ENCODE assay signal across 11 cellular contexts in genomic region chr2:227462463-227462951, GRCh38. TPM values are rescaled to one million over a fixed set of nuclear protein-coding genes. Genes with fewer than 3 reads are reported as not detected.
DNase-seq lines count a peak whose midpoint lies in the region; ATAC-seq lines count a peak whose summit lies in the region.
"Had no signal": no experiment of that assay in that cellular context is flagged by ENCODE, and none has a peak within 500 bp of the region (broad histone marks: within the 10 kb centered on the region; RNA-seq: fewer than 3 reads in every experiment).

No MANE protein-coding gene starts in this region.

- peak; percentile 60 for ATAC-seq in HG02588 (IDR thresholded peaks at IDR 0.05; ENCODE audit: unreplicated experiment)
- ATAC-seq: heart left ventricle had no signal

- H3K79me2 ChIP-seq in Karpas-422 (ENCODE audit: low read length): no peaks in the 10 kb centered on the region

- no peak overlapping the region for H3K27ac ChIP-seq in Karpas-422 (ENCODE audit: low read length)
- H3K27ac ChIP-seq: heart left ventricle, thoracic aorta had no signal

- no peaks in the 10 kb centered on the region for H3K9me2 ChIP-seq in Karpas-422 (replicated peaks; ENCODE audit: insufficient read depth, low read length)

- no peak overlapping the region for H3K4me2 ChIP-seq in Karpas-422 (ENCODE audit: low read depth, low read length, poor library complexity, severe bottlenecking)

- no peak overlapping the region for H3K4me3 ChIP-seq in Karpas-422 (ENCODE audit: low read length)
- H3K4me3 ChIP-seq: heart left ventricle, thoracic aorta had no signal

- no peak overlapping the region for H2AFZ ChIP-seq in Karpas-422 (ENCODE audit: low read length)

- H4K20me1 ChIP-seq in Karpas-422 (ENCODE audit: insufficient read depth, low read depth, low read length): no peaks in the 10 kb centered on the region

- no peaks in the 10 kb centered on the region for H3K27me3 ChIP-seq in Karpas-422 (ENCODE audit: low read length)
- H3K27me3 ChIP-seq: heart left ventricle had no signal

- H3K9ac ChIP-seq in Karpas-422 (ENCODE audit: low read length): no peak overlapping the region

- H3K36me3 ChIP-seq in Karpas-422 (ENCODE audit: insufficient read depth, low read length): no peaks in the 10 kb centered on the region
- H3K36me3 ChIP-seq: heart left ventricle, thoracic aorta had no signal

- DNase-seq in activated CD4-positive, alpha-beta T cell treated with anti-CD3 and anti-CD28 coated beads, Interleukin-2, amount 50 U/mL, for 48 hours: peak; percentile 48 to 62
- no peak for DNase-seq in activated CD4-positive, alpha-beta T cell treated with anti-CD3 and anti-CD28 coated beads, Interleukin-2, amount 50 U/mL, for 4 hours
- peak; percentile 31 for DNase-seq in Karpas-422
- peak; percentile 50 for DNase-seq in stimulated activated CD4-positive, alpha-beta T cell treated with anti-CD3 and anti-CD28 coated beads, Interleukin-4, amount 100 ng/mL, for 24 hours
- DNase-seq in RKO (ENCODE audit: low spot score): no peak
- DNase-seq in DMS153 (lab: John Stamatoyannopoulos, UW): no peak
- DNase-seq in DMS53 (lab: John Stamatoyannopoulos, UW): no peak
- DNase-seq: activated naive CD8-positive, alpha-beta T cell treated with anti-CD3 and anti-CD28 coated beads, Interleukin-2, amount 10 ng/mL, durations not matched to agents 7 days and 5 days; heart left ventricle had no signal

- H3K4me1 ChIP-seq in Karpas-422 (ENCODE audit: low read length): peaks cover 30% of the 10 kb centered on the region

- no peaks in the 10 kb centered on the region for H3K9me3 ChIP-seq in Karpas-422 (ENCODE audit: low read length)
- H3K9me3 ChIP-seq: heart left ventricle, thoracic aorta had no signal

RNA-seq across cellular contexts. Expression of gene AGFG1, which starts 9.4 kb away (rescaled TPM):
- total RNA-seq in Karpas-422 (2014; rRNA removed; shearing (Covaris generic); ENCODE audit: low replicate concordance): 35.6 and 121 TPM in 2 replicates

Comparison
In these comparisons a context has a peak if more than half of its experiments do, and no peak if none do; other contexts are left out.
1. DNase-seq: peak in activated CD4-positive, alpha-beta T cell treated with anti-CD3 and anti-CD28 coated beads, Interleukin-2, amount 50 U/mL, for 48 hours (2 of 2), Karpas-422 (single experiment) and stimulated activated CD4-positive, alpha-beta T cell treated with anti-CD3 and anti-CD28 coated beads, Interleukin-4, amount 100 ng/mL, for 24 hours (single experiment); none in activated CD4-positive, alpha-beta T cell treated with anti-CD3 and anti-CD28 coated beads, Interleukin-2, amount 50 U/mL, for 4 hours (0 of 2), RKO (single experiment), DMS153 (single experiment) and DMS53 (single experiment).